In genomic region chr4:125928652-125929051, GRCh38 we compare ENCODE assay signal across 26 cellular contexts.
A peak's percentile ranks its signal among the peaks of the same experiment; 100 is the strongest.
DNase-seq lines count a peak whose midpoint lies in the region; ATAC-seq and TF ChIP-seq lines count a peak whose summit lies in the region.
"Had no signal": no experiment of that assay in that cellular context is flagged by ENCODE, and none has a peak within 500 bp of the region (broad histone marks: within the 10 kb centered on the region; RNA-seq: fewer than 3 reads in every experiment).

No MANE protein-coding gene starts in this region.

- H3K9ac ChIP-seq in HCT116 (ENCODE audit: low read length) (no peak overlapping the region), endodermal cell (ENCODE audit: extremely low read depth, low read length, poor library complexity, severe bottlenecking) (no peak overlapping the region)
- H3K9ac ChIP-seq: BLaER1 treated with 17β-estradiol and CSF1 and Interleukin-3, amounts not matched to agents 10 nM and 100 nM had no signal

- H3K9me3 ChIP-seq in HCT116 (ENCODE audit: control insufficient read depth in 1 of 2, insufficient read depth in 1 of 2, low read depth in 1 of 2, low read length in 2 of 2) (no peaks in the 10 kb centered on the region), endodermal cell (ENCODE audit: control insufficient read depth, low read length) (no peaks in the 10 kb centered on the region), upper lobe of left lung (peaks cover 0 to 1% (median 0%) of the 10 kb centered on the region in 4 donors)
- H3K9me3 ChIP-seq: A549 had no signal

- no peaks in the 10 kb centered on the region for H3F3A ChIP-seq in GM23338 (replicated peaks; ENCODE audit: low read depth)

- TF ChIP-seq POLR2A in HCT116 (IDR thresholded peaks at IDR 0.05; ENCODE audit: borderline replicate concordance, extremely low read depth, insufficient read depth, insufficient read length): no peak
- TF ChIP-seq POLR2A in upper lobe of left lung (IDR thresholded peaks at IDR 0.05): no peak

- H3K4me1 ChIP-seq in GM23338 (ENCODE audit: insufficient read depth) (no peaks in the 10 kb centered on the region), HCT116 (ENCODE audit: control insufficient read depth in 1 of 2, insufficient read depth in 2 of 2, low read length in 2 of 2) (no peaks in the 10 kb centered on the region), endodermal cell (ENCODE audit: control insufficient read depth, insufficient read depth, low read length) (no peaks in the 10 kb centered on the region), upper lobe of left lung (no peaks in the 10 kb centered on the region)
- H3K4me1 ChIP-seq: A549; BLaER1 treated with 17β-estradiol and CSF1 and Interleukin-3, amounts not matched to agents 10 nM and 100 nM had no signal

- intact Hi-C loops in HCT116 (cut with micrococcal nuclease): no loop called here

- POLR2A ChIA-PET in HCT116 (lab: Charles Lee): no interaction called here

- no peak overlapping the region for H3K4me3 Mint-ChIP-seq in GM23338
- H3K4me3 Mint-ChIP-seq in endodermal cell: no peak overlapping the region
- no peak overlapping the region for H3K4me3 Mint-ChIP-seq in nephron progenitor cell
- H3K4me3 Mint-ChIP-seq: B cell; CD4-positive, alpha-beta memory T cell; CD4-positive, CD25-positive, alpha-beta regulatory T cell; CD8-positive, alpha-beta memory T cell had no signal

- H3K36me3 Mint-ChIP-seq in GM23338 (ENCODE audit: low read depth) (no peaks in the 10 kb centered on the region), endodermal cell (ENCODE audit: low read depth) (no peaks in the 10 kb centered on the region), nephron progenitor cell (ENCODE audit: low read depth) (no peaks in the 10 kb centered on the region)
- H3K36me3 Mint-ChIP-seq: CD4-positive, alpha-beta memory T cell; CD4-positive, CD25-positive, alpha-beta regulatory T cell; CD8-positive, alpha-beta memory T cell had no signal

- no peak for TF ChIP-seq EP300 in upper lobe of left lung (IDR thresholded peaks at IDR 0.05)

- peak; percentile 3 for DNase-seq in GM23338 (ENCODE audit: low spot score)
- no peak for DNase-seq in HCT116 (ENCODE audit: low read depth, low spot score)
- DNase-seq in endodermal cell: peak; percentile 49
- DNase-seq in iPS-NIHi7 (ENCODE audit: extremely low spot score): peak; percentile 9
- no peak for DNase-seq in NCI-H2227 treated with DMSO at 0.1 percent for 48 hours (lab: John Stamatoyannopoulos, UW)
- DNase-seq in upper lobe of left lung: no peak
- DNase-seq in nephron progenitor cell: no peak
- no peak for DNase-seq in T-helper 2 cell
- DNase-seq: AML-193; CD4-positive, alpha-beta memory T cell; CD4-positive, CD25-positive, alpha-beta regulatory T cell; COR-L47; DMS 273 treated with DMSO at 0.1 percent for 48 hours; DMS153; DMS53; DMS79; DND-41; EL; GDM1 had no signal

- CTCF ChIA-PET in HCT116 (lab: Charles Lee): no interaction called here

- H3K4me3 ChIP-seq in GM23338: no peak overlapping the region
- no peak overlapping the region for H3K4me3 ChIP-seq in HCT116 (replicated peaks in 1 of 2; ENCODE audit: low read depth in 1 of 2, low read length in 2 of 2)
- no peak overlapping the region for H3K4me3 ChIP-seq in endodermal cell (ENCODE audit: low read length)
- no peak overlapping the region for H3K4me3 ChIP-seq in upper lobe of left lung
- H3K4me3 ChIP-seq: A549; BLaER1 treated with 17β-estradiol and CSF1 and Interleukin-3, amounts not matched to agents 10 nM and 100 nM; GM12878 had no signal

- H3K79me2 ChIP-seq in GM23338 (replicated peaks; ENCODE audit: insufficient read depth) (no peaks in the 10 kb centered on the region), HCT116 (ENCODE audit: insufficient read depth, low read length) (no peaks in the 10 kb centered on the region)

- TF ChIP-seq CTCF in GM23338 (conservative IDR thresholded peaks at IDR 0.05; ENCODE audit: low read depth in 2 of 2): no peak; a peak in 1 of 4 replicates
- 0 out of 6 replicates have a peak, but pooled peaks of 1 of the 3 experiments have one; percentile 6 for TF ChIP-seq CTCF in HCT116 (IDR thresholded peaks at IDR 0.05 in 2 of 3, conservative IDR thresholded peaks at IDR 0.05 in 1 of 3; ENCODE audit: borderline replicate concordance in 1 of 3, insufficient read depth in 1 of 3, low read depth in 2 of 3, low read length in 2 of 3)
- TF ChIP-seq CTCF in endodermal cell (conservative IDR thresholded peaks at IDR 0.05): peak; percentile 57
- no peak for TF ChIP-seq CTCF in upper lobe of left lung (IDR thresholded peaks at IDR 0.05)
- no peak for TF ChIP-seq CTCF in nephron progenitor cell (IDR thresholded peaks at IDR 0.05)

- H3K27ac ChIP-seq in GM23338 (ENCODE audit: low read depth) (no peak overlapping the region), HCT116 (ENCODE audit: low read depth, low read length) (no peak overlapping the region), endodermal cell (ENCODE audit: low read depth, low read length) (no peak overlapping the region), upper lobe of left lung (no peak overlapping the region)
- H3K27ac ChIP-seq: 22Rv1; A549; BLaER1 treated with 17β-estradiol and CSF1 and Interleukin-3, amounts not matched to agents 10 nM and 100 nM; C4-2B had no signal

- H3K4me2 ChIP-seq in GM23338: no peak overlapping the region
- H3K4me2 ChIP-seq in HCT116 (ENCODE audit: low read length): no peak overlapping the region
- H3K4me2 ChIP-seq: A549; BLaER1 treated with 17β-estradiol and CSF1 and Interleukin-3, amounts not matched to agents 10 nM and 100 nM had no signal

- H3K27ac Mint-ChIP-seq in GM23338: no peak overlapping the region
- no peak overlapping the region for H3K27ac Mint-ChIP-seq in endodermal cell
- no peak overlapping the region for H3K27ac Mint-ChIP-seq in nephron progenitor cell
- H3K27ac Mint-ChIP-seq: B cell; CD4-positive, CD25-positive, alpha-beta regulatory T cell; CD8-positive, alpha-beta memory T cell had no signal

- no peaks in the 10 kb centered on the region for H3K27me3 Mint-ChIP-seq in GM23338 (ENCODE audit: insufficient read depth, low read depth, poor library complexity)
- no peaks in the 10 kb centered on the region for H3K27me3 Mint-ChIP-seq in endodermal cell (ENCODE audit: insufficient read depth)
- peaks cover 3% of the 10 kb centered on the region for H3K27me3 Mint-ChIP-seq in nephron progenitor cell (ENCODE audit: low read depth, poor library complexity)
- H3K27me3 Mint-ChIP-seq: B cell; CD4-positive, alpha-beta memory T cell; CD4-positive, CD25-positive, alpha-beta regulatory T cell; CD8-positive, alpha-beta memory T cell had no signal

- H2AFZ ChIP-seq in GM23338: no peak overlapping the region
- no peak overlapping the region for H2AFZ ChIP-seq in HCT116 (ENCODE audit: low read depth, low read length, poor library complexity, severe bottlenecking)

- RAD21 ChIA-PET in HCT116 (lab: Charles Lee; ENCODE audit: low non-redundant PET in 1 of 2, low total read pairs in 2 of 2, uncharacterized antibody in 2 of 2, unreplicated experiment in 2 of 2): no interaction called here

- H4K20me1 ChIP-seq in GM23338 (replicated peaks; ENCODE audit: insufficient read depth) (no peaks in the 10 kb centered on the region), HCT116 (ENCODE audit: insufficient read depth) (no peaks in the 10 kb centered on the region)
- H4K20me1 ChIP-seq: BLaER1 treated with 17β-estradiol and CSF1 and Interleukin-3, amounts not matched to agents 10 nM and 100 nM had no signal

- H3K9me3 Mint-ChIP-seq in GM23338 (peaks cover 6% of the 10 kb centered on the region; the same call in 2 of the 3 replicates), endodermal cell (peaks cover 3% of the 10 kb centered on the region), nephron progenitor cell (peaks cover 7% of the 10 kb centered on the region)

- ATAC-seq in GM23338: peak; percentile 35; the same call in 1 of the 3 replicates
- ATAC-seq in HCT116: peak; percentile 55; the same call in 1 of the 2 replicates
- no peak for ATAC-seq in upper lobe of left lung (ENCODE audit: low FRiP score in 2 of 2)
- ATAC-seq: A549, GM12878 had no signal

- H3K4me1 Mint-ChIP-seq in GM23338: no peaks in the 10 kb centered on the region
- no peaks in the 10 kb centered on the region for H3K4me1 Mint-ChIP-seq in endodermal cell
- no peaks in the 10 kb centered on the region for H3K4me1 Mint-ChIP-seq in nephron progenitor cell
- H3K4me1 Mint-ChIP-seq: B cell; CD4-positive, alpha-beta memory T cell; CD4-positive, CD25-positive, alpha-beta regulatory T cell; CD8-positive, alpha-beta memory T cell had no signal

- H3K27me3 ChIP-seq in GM23338 (ENCODE audit: insufficient read depth): no peaks in the 10 kb centered on the region
- H3K27me3 ChIP-seq in HCT116 (ENCODE audit: insufficient read depth, low read length): no peaks in the 10 kb centered on the region
- H3K27me3 ChIP-seq in endodermal cell (ENCODE audit: control insufficient read depth, insufficient read depth, low read length, poor library complexity, severe bottlenecking): no peaks in the 10 kb centered on the region
- no peaks in the 10 kb centered on the region for H3K27me3 ChIP-seq in upper lobe of left lung
- H3K27me3 ChIP-seq: BLaER1 treated with 17β-estradiol and CSF1 and Interleukin-3, amounts not matched to agents 10 nM and 100 nM had no signal

- 83% methylated on average over 1 of the region's 1 CpG; no CpG with 5 or more reads in 1 of the 2 experiments for WGBS in endodermal cell (ENCODE audit: insufficient coverage in 1 of 2, insufficient read length in 1 of 2), 2 experiments
- WGBS in upper lobe of left lung, 2 donors: 75 to 100% methylated on average over 1 of the region's 1 CpG

- no peak for TF ChIP-seq RAD21 in HCT116 (IDR thresholded peaks at IDR 0.05; ENCODE audit: low read depth)

- H3K36me3 ChIP-seq in GM23338 (ENCODE audit: insufficient read depth) (no peaks in the 10 kb centered on the region), HCT116 (ENCODE audit: control insufficient read depth in 1 of 2, insufficient read depth in 2 of 2, low read length in 2 of 2) (no peaks in the 10 kb centered on the region), endodermal cell (ENCODE audit: control insufficient read depth, insufficient read depth, low read length) (no peaks in the 10 kb centered on the region), upper lobe of left lung (no peaks in the 10 kb centered on the region)
- H3K36me3 ChIP-seq: BLaER1 treated with 17β-estradiol and CSF1 and Interleukin-3, amounts not matched to agents 10 nM and 100 nM had no signal

- BruUV-seq in HCT116 (replicated peaks; lab: Mats Ljungman, UMichigan): no TSS peak

- H3K9me2 ChIP-seq in GM23338 (ENCODE audit: insufficient read depth) (peaks cover 4% of the 10 kb centered on the region; the same call in 1 of the 2 replicates), HCT116 (ENCODE audit: insufficient read depth) (no peaks in the 10 kb centered on the region)

TF ChIP-seq in GM23338, 12 proteins besides CTCF, POLR2A, EP300 and RAD21 (continues in another document):
- TF ChIP-seq ZNF114 (CRISPR knock-in tag; IDR thresholded peaks at IDR 0.05) (no peak), ZNF331 (CRISPR knock-in tag; IDR thresholded peaks at IDR 0.05; ENCODE audit: low read depth) (no peak)

TF ChIP-seq in HCT116, 20 proteins besides CTCF, POLR2A, EP300 and RAD21:
- TF ChIP-seq YY1 (IDR thresholded peaks at IDR 0.05; ENCODE audit: extremely low read depth, insufficient replicate concordance, low read depth, low read length) (no peak), EZH2phosphoT487 (IDR thresholded peaks at IDR 0.05; ENCODE audit: borderline replicate concordance) (no peak), EZH2 (IDR thresholded peaks at IDR 0.05) (no peak), ELF1 (IDR thresholded peaks at IDR 0.05; ENCODE audit: borderline replicate concordance, low read depth) (no peak)

Comparison
In these comparisons a context has a peak if more than half of its experiments do, and no peak if none do; other contexts are left out.
1. ATAC-seq: peak in GM23338 (single experiment) and HCT116 (single experiment); none in upper lobe of left lung (0 of 2).
2. DNase-seq: peak in GM23338 (single experiment), endodermal cell (single experiment) and iPS-NIHi7 (single experiment); none in HCT116 (single experiment), NCI-H2227 treated with DMSO at 0.1 percent for 48 hours (single experiment), upper lobe of left lung (0 of 2), nephron progenitor cell (single experiment) and T-helper 2 cell (0 of 5).